Comparison of ENCODE assay signal across 22 cellular contexts in the genomic region with DNA sequence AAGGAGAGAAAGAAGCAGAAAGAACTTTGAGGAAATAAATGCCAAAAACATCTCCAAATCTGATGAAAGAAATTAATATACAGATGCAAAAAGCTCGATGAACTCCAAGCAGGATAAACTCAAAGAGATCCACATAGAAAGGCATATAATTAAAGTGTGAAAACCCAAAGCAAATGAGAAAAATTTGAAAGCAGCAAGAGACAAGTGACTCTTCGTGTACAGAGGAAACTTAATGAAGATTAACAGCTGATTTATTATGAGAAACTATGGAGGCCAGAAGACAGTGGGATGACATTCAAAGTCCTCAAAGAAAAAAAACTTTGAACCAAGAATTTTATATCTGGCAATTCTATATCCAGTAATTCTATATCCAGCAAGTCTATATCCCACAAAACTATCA.
A peak's percentile ranks its signal among the peaks of the same experiment; 100 is the strongest.
DNase-seq lines count a peak whose midpoint lies in the region; ATAC-seq and TF ChIP-seq lines count a peak whose summit lies in the region.
"Had no signal": no experiment of that assay in that cellular context is flagged by ENCODE, and none has a peak within 500 bp of the region (broad histone marks: within the 10 kb centered on the region; RNA-seq: fewer than 3 reads in every experiment).

No MANE protein-coding gene starts in this region.

- H3K9me3 Mint-ChIP-seq in stimulated activated naive B cell treated with anti-CD40 and anti-IgM and Interleukin-4, amounts not matched to agents 10 μg/mL and 1 μg/mL and 100 μg/mL, for 72 hours = peaks cover 15 to 20% of the 10 kb centered on the region in 2 donors

- H3K9me3 ChIP-seq in PC-3 (ENCODE audit: low read length) = peaks cover 31% of the 10 kb centered on the region

- no peaks in the 10 kb centered on the region for H3F3A ChIP-seq in PC-3 (ENCODE audit: low read length, unreplicated experiment)

- DNase-seq in SIG-M5 treated with dmso at 0.1 percent for 504 hours (lab: John Stamatoyannopoulos, UW; ENCODE audit: unreplicated experiment) = peak; percentile 32
- no peak for DNase-seq in SIG-M5 (lab: John Stamatoyannopoulos, UW)
- peak; percentile 51 to 69 for DNase-seq in Kasumi-1 (lab: John Stamatoyannopoulos, UW)
- DNase-seq in PC-3 = peak; percentile 11
- DNase-seq in stimulated activated naive B cell treated with anti-CD40 and anti-IgM and Interleukin-4, amounts not matched to agents 10 μg/mL and 1 μg/mL and 100 μg/mL, for 72 hours = no peak
- DNase-seq: activated naive CD8-positive, alpha-beta T cell treated with anti-CD3 and anti-CD28 coated beads, Interleukin-2, amount 10 ng/mL, durations not matched to agents 7 days and 5 days; CD4-positive, alpha-beta T cell; dermis blood vessel endothelial cell; foreskin keratinocyte; HFFc6; kidney glomerular epithelial cell; mesenchymal stem cell; natural killer cell; NCI-H2029; stimulated activated CD4-positive, alpha-beta T cell treated with anti-CD3 and anti-CD28 coated beads, Interleukin-4, amount 100 ng/mL, for 1 hour; T-helper 17 cell had no signal

- H3K27me3 Mint-ChIP-seq in stimulated activated naive B cell treated with anti-CD40 and anti-IgM and Interleukin-4, amounts not matched to agents 10 μg/mL and 1 μg/mL and 100 μg/mL, for 72 hours = no peaks in the 10 kb centered on the region
- H3K27me3 Mint-ChIP-seq: CD4-positive, alpha-beta T cell had no signal

- H3K4me3 Mint-ChIP-seq in stimulated activated naive B cell treated with anti-CD40 and anti-IgM and Interleukin-4, amounts not matched to agents 10 μg/mL and 1 μg/mL and 100 μg/mL, for 72 hours = peak overlapping the region in 1 of 2 donors; percentile 30
- H3K4me3 Mint-ChIP-seq: activated naive CD8-positive, alpha-beta T cell treated with anti-CD3 and anti-CD28 coated beads, Interleukin-2, amount 10 ng/mL, durations not matched to agents 7 days and 5 days; CD4-positive, alpha-beta T cell; HFFc6; natural killer cell; T-helper 17 cell had no signal

- ATAC-seq in PC-3 (no peak), HG02798 (IDR thresholded peaks at IDR 0.05; ENCODE audit: poor library complexity, unreplicated experiment) (no peak), GM19467 (IDR thresholded peaks at IDR 0.05; ENCODE audit: unreplicated experiment) (no peak), GM21825 (IDR thresholded peaks at IDR 0.05; ENCODE audit: unreplicated experiment) (no peak)
- no peak for ATAC-seq in stimulated activated naive B cell treated with anti-CD40 and anti-IgM and Interleukin-4, amounts not matched to agents 10 μg/mL and 1 μg/mL and 100 μg/mL, for 72 hours (replicated peaks)
- ATAC-seq: foreskin keratinocyte, natural killer cell, Right ventricle myocardium inferior, T-helper 17 cell had no signal

- H2AFZ ChIP-seq in PC-3 (ENCODE audit: low read length) = no peak overlapping the region

- no peak overlapping the region for H3K9ac ChIP-seq in PC-3 (ENCODE audit: low read length)

- H3K4me2 ChIP-seq in PC-3 (ENCODE audit: low read length) = no peak overlapping the region

- peaks cover 54 to 74% of the 10 kb centered on the region in 2 donors for H3K36me3 Mint-ChIP-seq in stimulated activated naive B cell treated with anti-CD40 and anti-IgM and Interleukin-4, amounts not matched to agents 10 μg/mL and 1 μg/mL and 100 μg/mL, for 72 hours
- H3K36me3 Mint-ChIP-seq: activated naive CD8-positive, alpha-beta T cell treated with anti-CD3 and anti-CD28 coated beads, Interleukin-2, amount 10 ng/mL, durations not matched to agents 7 days and 5 days had no signal

- peak overlapping the region; percentile 89 for H3K27ac Mint-ChIP-seq in stimulated activated naive B cell treated with anti-CD40 and anti-IgM and Interleukin-4, amounts not matched to agents 10 μg/mL and 1 μg/mL and 100 μg/mL, for 72 hours
- H3K27ac Mint-ChIP-seq: activated naive CD8-positive, alpha-beta T cell treated with anti-CD3 and anti-CD28 coated beads, Interleukin-2, amount 10 ng/mL, durations not matched to agents 7 days and 5 days; CD4-positive, alpha-beta T cell; HFFc6; natural killer cell; T-helper 17 cell had no signal

- H3K4me1 ChIP-seq in PC-3 (ENCODE audit: insufficient read depth, low read length) = no peaks in the 10 kb centered on the region
- H3K4me1 ChIP-seq: breast epithelium, foreskin keratinocyte had no signal

- POLR2A ChIA-PET in PC-3 (lab: Charles Lee; ENCODE audit: unreplicated experiment) = no interaction called here

- no peaks in the 10 kb centered on the region for H4K20me1 ChIP-seq in PC-3 (ENCODE audit: low read length)

- CTCF ChIA-PET in PC-3 (lab: Charles Lee) = no interaction called here

- H3K79me2 ChIP-seq in PC-3 (ENCODE audit: low read length) = no peaks in the 10 kb centered on the region

- no peaks in the 10 kb centered on the region; the same call in 1 of the 2 replicates for H3K36me3 ChIP-seq in PC-3 (ENCODE audit: low read depth, low read length)
- H3K36me3 ChIP-seq: breast epithelium had no signal

- peaks cover 30 to 56% of the 10 kb centered on the region in 2 donors for H3K4me1 Mint-ChIP-seq in stimulated activated naive B cell treated with anti-CD40 and anti-IgM and Interleukin-4, amounts not matched to agents 10 μg/mL and 1 μg/mL and 100 μg/mL, for 72 hours
- H3K4me1 Mint-ChIP-seq: activated naive CD8-positive, alpha-beta T cell treated with anti-CD3 and anti-CD28 coated beads, Interleukin-2, amount 10 ng/mL, durations not matched to agents 7 days and 5 days; natural killer cell; T-helper 17 cell had no signal

- H3K27me3 ChIP-seq in PC-3 (ENCODE audit: low read length) = no peaks in the 10 kb centered on the region
- H3K27me3 ChIP-seq: breast epithelium, foreskin keratinocyte had no signal

- BruUV-seq in PC-3 (replicated peaks; lab: Mats Ljungman, UMichigan) = no TSS peak

- intact Hi-C loops in PC-3 (cut with micrococcal nuclease) = no loop called here

- H3K4me3 ChIP-seq in PC-3 (ENCODE audit: low read length) = no peak overlapping the region
- H3K4me3 ChIP-seq: breast epithelium, skin epidermis had no signal

- no peaks in the 10 kb centered on the region for H3K9me2 ChIP-seq in PC-3 (replicated peaks; ENCODE audit: low read length)

- no peak overlapping the region for H3K27ac ChIP-seq in PC-3 (ENCODE audit: low read length)
- H3K27ac ChIP-seq: breast epithelium, foreskin keratinocyte, skin epidermis had no signal

- no peak for TF ChIP-seq CTCF in PC-3 (conservative IDR thresholded peaks at IDR 0.05; ENCODE audit: low read depth, low read length)

Comparison
In these comparisons a context has a peak if more than half of its experiments do, and no peak if none do; other contexts are left out.
1. DNase-seq: peak in SIG-M5 treated with dmso at 0.1 percent for 504 hours (single experiment), Kasumi-1 (2 of 2) and PC-3 (single experiment); none in SIG-M5 (single experiment) and stimulated activated naive B cell treated with anti-CD40 and anti-IgM and Interleukin-4, amounts not matched to agents 10 μg/mL and 1 μg/mL and 100 μg/mL, for 72 hours (single experiment).